28 cellular contexts compared by ENCODE assay signal in the genomic region with DNA sequence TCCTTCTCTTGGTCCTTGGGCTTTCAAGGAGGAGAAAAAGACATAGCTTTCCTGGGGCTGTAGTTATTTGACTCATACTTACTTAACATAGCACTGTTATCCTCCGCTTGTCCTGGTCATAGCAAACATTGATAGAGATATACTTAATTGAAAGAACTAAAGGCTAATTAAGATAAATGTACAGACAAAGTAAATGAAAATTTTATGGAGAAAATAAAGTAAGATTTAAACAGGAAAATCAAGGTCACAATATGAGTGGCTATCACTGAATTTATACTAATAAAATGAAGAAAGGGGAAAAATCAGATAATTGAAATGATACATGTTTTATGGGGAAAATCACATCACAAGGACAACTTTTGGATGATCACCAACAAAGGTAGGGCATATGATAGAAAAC.
"Had no signal": no experiment of that assay in that cellular context is flagged by ENCODE, and none has a peak within 500 bp of the region (broad histone marks: within the 10 kb centered on the region; RNA-seq: fewer than 3 reads in every experiment).

No MANE protein-coding gene starts in this region.

- H3K9ac ChIP-seq: neural progenitor cell, parathyroid adenoma had no signal

- DNase-seq: natural killer cell; occipital lobe; ovary; posterior cingulate gyrus; psoas muscle; right cardiac atrium; right lobe of liver; sigmoid colon; small intestine; spleen; stimulated activated CD4-positive, alpha-beta T cell treated with anti-CD3 and anti-CD28 coated beads, Interleukin-12 subunit alpha, Interleukin-12 subunit beta, amount 100 ng/mL, for 4 hours; stimulated activated CD4-positive, alpha-beta T cell treated with anti-CD3 and anti-CD28 coated beads, Interleukin-1b, Interleukin-23, amount 100 ng/mL, for 48 hours; stimulated activated CD4-positive, alpha-beta T cell treated with anti-CD3 and anti-CD28 coated beads, Interleukin-4, amount 100 ng/mL, for 1 hour; stimulated activated CD4-positive, alpha-beta T cell treated with anti-CD3 and anti-CD28 coated beads, Interleukin-4, amount 100 ng/mL, for 4 hours; stimulated activated CD8-positive, alpha-beta memory T cell treated with anti-CD3 and anti-CD28 coated beads, Interleukin-4, amount 100 ng/mL, for 48 hours; stimulated activated naive CD4-positive, alpha-beta T cell; stimulated activated naive CD8-positive, alpha-beta T cell treated with anti-CD3 and anti-CD28 coated beads, Interleukin-15, amount 100 ng/mL, for 72 hours; stimulated activated naive CD8-positive, alpha-beta T cell treated with anti-CD3 and anti-CD28 coated beads, Interleukin-15, Interleukin-2, amounts not matched to agents 100 U/mL and 50 U/mL, for 24 hours; substantia nigra; testis; tibial artery; transverse colon; upper lobe of right lung; uterus had no signal

- H3K9me3 ChIP-seq: ovary, psoas muscle, right lobe of liver, sigmoid colon, spleen, suprapubic skin, testis, tibial artery, transverse colon, upper lobe of right lung, uterus had no signal

- H3K4me1 ChIP-seq: neural progenitor cell, parathyroid adenoma, psoas muscle, right lobe of liver, sigmoid colon, spleen, suprapubic skin, testis, tibial artery, transverse colon, upper lobe of right lung, uterus had no signal

- H3K4me3 ChIP-seq: neural progenitor cell, ovary, psoas muscle, right lobe of liver, sigmoid colon, spleen, suprapubic skin, testis, tibial artery, transverse colon, upper lobe of right lung, uterus had no signal

- H2AFZ ChIP-seq: neural progenitor cell, parathyroid adenoma had no signal

- H3K36me3 ChIP-seq: neural progenitor cell, ovary, right lobe of liver, sigmoid colon, spleen, suprapubic skin, tibial artery, transverse colon, upper lobe of right lung, uterus had no signal

- H3K27me3 ChIP-seq: neural progenitor cell, ovary, right lobe of liver, sigmoid colon, spleen, suprapubic skin, testis, tibial artery, transverse colon, upper lobe of right lung, uterus had no signal

- ATAC-seq: natural killer cell; psoas muscle; right cardiac atrium; right lobe of liver; stimulated activated memory B cell treated with anti-CD40 and anti-IgM and Interleukin-4, amounts not matched to agents 10 μg/mL and 1 μg/mL and 100 μg/mL, for 72 hours; stimulated activated naive CD8-positive, alpha-beta T cell treated with anti-CD3 and anti-CD28 coated beads, Interleukin-15, amount 100 ng/mL, for 72 hours; stimulated activated naive CD8-positive, alpha-beta T cell treated with anti-CD3 and anti-CD28 coated beads, Interleukin-15, Interleukin-2, amounts not matched to agents 100 U/mL and 50 U/mL, for 24 hours; upper lobe of right lung had no signal

- H3K79me2 ChIP-seq: parathyroid adenoma had no signal

- H3K27ac ChIP-seq: neural progenitor cell, ovary, parathyroid adenoma, psoas muscle, right lobe of liver, sigmoid colon, spleen, suprapubic skin, testis, tibial artery, transverse colon, upper lobe of right lung, uterus had no signal

- H3K4me2 ChIP-seq: neural progenitor cell had no signal
